In genomic region chr5:160556886-160557285, GRCh38 we compare ENCODE assay signal across 22 cellular contexts.
A peak's percentile ranks its signal among the peaks of the same experiment; 100 is the strongest.
DNase-seq lines count a peak whose midpoint lies in the region; ATAC-seq and TF ChIP-seq lines count a peak whose summit lies in the region.
"Had no signal": no experiment of that assay in that cellular context is flagged by ENCODE, and none has a peak within 500 bp of the region (broad histone marks: within the 10 kb centered on the region; RNA-seq: fewer than 3 reads in every experiment).

No MANE protein-coding gene starts in this region.

- H3K4me3 ChIP-seq in AG04450 (ENCODE audit: low read depth, low read length) (no peak overlapping the region), mesendoderm (ENCODE audit: low read length) (no peak overlapping the region)
- H3K4me3 ChIP-seq: prostate gland, vagina had no signal

- H3K9ac ChIP-seq in mesendoderm (ENCODE audit: low read length): no peak overlapping the region

- DNase-seq in AG04450 (ENCODE audit: low read depth, low spot score): peak; percentile 7
- DNase-seq in HFFc6: peak; percentile 38
- DNase-seq in kidney tubule cell (ENCODE audit: low spot score): peak; percentile 95
- DNase-seq in mesendoderm: no peak
- no peak for DNase-seq in HK-2 (ENCODE audit: unreplicated experiment)
- DNase-seq in SIG-M5 treated with dmso at 0.1 percent for 504 hours (lab: John Stamatoyannopoulos, UW; ENCODE audit: unreplicated experiment): no peak
- DNase-seq: activated CD4-positive, alpha-beta T cell treated with anti-CD3 and anti-CD28 coated beads, Interleukin-2, amount 50 U/mL, for 1 hour; activated CD8-positive, alpha-beta memory T cell treated with anti-CD3 and anti-CD28 coated beads, Interleukin-2, amount 50 U/mL, for 48 hours; activated gamma-delta T cell treated with Interleukin-2 at 50 U/mL for 16 hours; amygdala; CD4-positive, CD25-positive, alpha-beta regulatory T cell; DMS153; NCI-H524 treated with DMSO at 0.1 percent for 48 hours; nephron progenitor cell; Right ventricle myocardium superior; stimulated activated CD4-positive, alpha-beta T cell treated with anti-CD3 and anti-CD28 coated beads, Interleukin-4, amount 100 ng/mL, for 24 hours; substantia nigra had no signal

- H3K79me1 ChIP-seq in mesendoderm (ENCODE audit: low read length): no peaks in the 10 kb centered on the region

- no peak for ATAC-seq in HG03280 (IDR thresholded peaks at IDR 0.05; ENCODE audit: unreplicated experiment)

- H2AK5ac ChIP-seq in mesendoderm (ENCODE audit: low read length): no peak overlapping the region

- H3K27me3 ChIP-seq in AG04450 (ENCODE audit: control insufficient read depth, insufficient read depth, low read length) (peaks cover 3% of the 10 kb centered on the region), mesendoderm (ENCODE audit: insufficient read depth, low read length, poor library complexity) (no peaks in the 10 kb centered on the region)
- H3K27me3 ChIP-seq: vagina had no signal

- H3K27ac Mint-ChIP-seq in HFFc6: peak overlapping the region; percentile 70; the same call in 1 of the 2 replicates
- peak overlapping the region in 4 of 5 experiments; percentile 72 to 87 (median 78) for H3K27ac Mint-ChIP-seq in brain
- H3K27ac Mint-ChIP-seq: endodermal cell, nephron progenitor cell had no signal

- no peaks in the 10 kb centered on the region for H3K79me2 ChIP-seq in mesendoderm (ENCODE audit: control insufficient read depth, insufficient read depth, low read length)

- H2BK5ac ChIP-seq in mesendoderm (ENCODE audit: low read length): no peak overlapping the region

- H3K18ac ChIP-seq in mesendoderm (ENCODE audit: low read length): no peak overlapping the region

- H2BK120ac ChIP-seq in mesendoderm (ENCODE audit: low read depth, low read length): no peak overlapping the region

- no peak overlapping the region for H3K56ac ChIP-seq in mesendoderm (ENCODE audit: low read length)

- CTCF ChIA-PET in AG04450 (lab: Charles Lee): no interaction called here

- no CpG with 5 or more reads among the region's 4 CpGs for WGBS in mesendoderm (ENCODE audit: extremely low coverage, insufficient coverage, low lambda C conversion rate)

- H3K27ac ChIP-seq in AG04450 (ENCODE audit: low read depth, low read length): no peak overlapping the region
- no peak overlapping the region for H3K27ac ChIP-seq in mesendoderm (ENCODE audit: low read depth, low read length)
- H3K27ac ChIP-seq: prostate gland, vagina had no signal

- H2BK15ac ChIP-seq in mesendoderm (replicated peaks; ENCODE audit: low read depth): no peak overlapping the region

- TF ChIP-seq CTCF in AG04450 (IDR thresholded peaks at IDR 0.05; ENCODE audit: low read depth, low read length) (no peak), HFFc6 (IDR thresholded peaks at IDR 0.05) (no peak), brain (conservative IDR thresholded peaks at IDR 0.05) (no peak)

- H4K5ac ChIP-seq in mesendoderm (ENCODE audit: low read length): no peak overlapping the region

- H3K4me1 Mint-ChIP-seq in HFFc6 (ENCODE audit: low read depth) (peaks cover 21% of the 10 kb centered on the region), brain (peaks cover 24% of the 10 kb centered on the region)
- H3K4me1 Mint-ChIP-seq: CD4-positive, CD25-positive, alpha-beta regulatory T cell; endodermal cell; nephron progenitor cell had no signal

- H3K4me1 ChIP-seq in mesendoderm (ENCODE audit: control insufficient read depth, low read depth, low read length): no peaks in the 10 kb centered on the region
- H3K4me1 ChIP-seq: prostate gland, vagina had no signal

- H3K4me2 ChIP-seq in mesendoderm (ENCODE audit: low read length): no peak overlapping the region

- peak overlapping the region; percentile 38; the same call in 1 of the 2 replicates for H3K4me3 Mint-ChIP-seq in HFFc6
- peak overlapping the region in 1 of 5 experiments; percentile 37 for H3K4me3 Mint-ChIP-seq in brain
- H3K4me3 Mint-ChIP-seq: CD4-positive, CD25-positive, alpha-beta regulatory T cell; endodermal cell; nephron progenitor cell had no signal

- no peaks in the 10 kb centered on the region for H3K36me3 ChIP-seq in mesendoderm (ENCODE audit: control insufficient read depth, insufficient read depth, low read length)
- H3K36me3 ChIP-seq: prostate gland, vagina had no signal

- no peak overlapping the region for H3K4ac ChIP-seq in mesendoderm (ENCODE audit: low read depth, low read length)

- POLR2A ChIA-PET in AG04450 (lab: Yijun Ruan, JAX): no interaction called here

- H3K23ac ChIP-seq in mesendoderm (ENCODE audit: low read length): no peak overlapping the region

- H3K36me3 Mint-ChIP-seq in HFFc6 (ENCODE audit: low read depth): no peaks in the 10 kb centered on the region
- no peaks in the 10 kb centered on the region for H3K36me3 Mint-ChIP-seq in brain
- H3K36me3 Mint-ChIP-seq: CD4-positive, CD25-positive, alpha-beta regulatory T cell had no signal

- H4K8ac ChIP-seq in mesendoderm (ENCODE audit: low read depth, low read length): no peak overlapping the region

- peaks cover 2% of the 10 kb centered on the region for H3K27me3 Mint-ChIP-seq in HFFc6 (ENCODE audit: insufficient read depth)
- H3K27me3 Mint-ChIP-seq in brain: no peaks in the 10 kb centered on the region
- H3K27me3 Mint-ChIP-seq: CD4-positive, CD25-positive, alpha-beta regulatory T cell had no signal

- H3K9me3 Mint-ChIP-seq in HFFc6: no peaks in the 10 kb centered on the region
- H3K9me3 Mint-ChIP-seq in brain: no peaks in the 10 kb centered on the region
- H3K9me3 Mint-ChIP-seq: CD4-positive, CD25-positive, alpha-beta regulatory T cell; endodermal cell; nephron progenitor cell had no signal

- no peaks in the 10 kb centered on the region for H3K9me3 ChIP-seq in AG04450 (ENCODE audit: control insufficient read depth, insufficient read depth, low read length)
- H3K9me3 ChIP-seq: prostate gland, vagina had no signal

Comparison
In these comparisons a context has a peak if more than half of its experiments do, and no peak if none do; other contexts are left out.
1. DNase-seq: peak in AG04450 (single experiment), HFFc6 (single experiment) and kidney tubule cell (single experiment); none in mesendoderm (single experiment), HK-2 (single experiment) and SIG-M5 treated with dmso at 0.1 percent for 504 hours (single experiment).